ENCODE assay signal across 12 cellular contexts in the genomic region with DNA sequence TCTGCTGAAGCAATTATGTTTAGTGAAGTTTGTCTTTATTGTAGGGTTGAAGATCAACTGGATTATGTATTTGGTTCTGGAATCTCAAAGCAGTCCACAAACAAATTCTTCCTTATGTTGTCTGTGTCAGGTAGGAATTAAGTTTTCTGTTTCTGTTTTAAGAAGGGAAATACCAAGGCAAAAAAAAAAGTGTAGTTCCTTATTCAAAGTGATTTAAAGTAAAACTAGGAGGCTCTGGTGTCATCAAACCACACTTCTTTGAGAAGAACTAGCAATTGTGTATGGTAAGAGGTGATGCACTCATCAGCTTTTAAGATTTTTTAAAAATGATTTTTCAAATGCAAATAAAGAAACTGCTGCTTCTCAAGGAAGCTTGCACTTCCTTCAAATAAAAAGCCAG. TPM values are rescaled to one million over a fixed set of nuclear protein-coding genes. Genes with fewer than 3 reads are reported as not detected.
A peak's percentile ranks its signal among the peaks of the same experiment; 100 is the strongest.
DNase-seq lines count a peak whose midpoint lies in the region; ATAC-seq and TF ChIP-seq lines count a peak whose summit lies in the region.
"Had no signal": no experiment of that assay in that cellular context is flagged by ENCODE, and none has a peak within 500 bp of the region (broad histone marks: within the 10 kb centered on the region; RNA-seq: fewer than 3 reads in every experiment).

No MANE protein-coding gene starts in this region.

- no peaks in the 10 kb centered on the region for H3K9me3 ChIP-seq in endocrine pancreas (ENCODE audit: control insufficient read depth, low read length)
- H3K9me3 ChIP-seq: neutrophil had no signal

- H3K4me1 ChIP-seq in endocrine pancreas (ENCODE audit: control insufficient read depth, insufficient read depth, low read length): peaks cover 14% of the 10 kb centered on the region

- no peak for TF ChIP-seq POLR2A in NB4 (IDR thresholded peaks at IDR 0.05; ENCODE audit: extremely low read depth, insufficient read length)

- H3K9ac ChIP-seq in endocrine pancreas (ENCODE audit: control insufficient read depth, insufficient read depth, low read length): no peak overlapping the region

- no peaks in the 10 kb centered on the region for H3K9me3 Mint-ChIP-seq in activated CD8-positive, alpha-beta memory T cell treated with anti-CD3 and anti-CD28 coated beads, Interleukin-2, amount 10 ng/mL, durations not matched to agents 7 days and 5 days (ENCODE audit: low read depth)
- H3K9me3 Mint-ChIP-seq in stimulated activated effector memory CD8-positive, alpha-beta T cell treated with anti-CD3 and anti-CD28 coated beads, Interleukin-12 subunit alpha, Interleukin-12 subunit beta, amount 100 ng/mL, for 72 hours: no peaks in the 10 kb centered on the region

- H3K27me3 ChIP-seq in endocrine pancreas (ENCODE audit: control insufficient read depth, insufficient read depth, low read length): no peaks in the 10 kb centered on the region
- H3K27me3 ChIP-seq: foreskin keratinocyte had no signal

- peaks cover 16% of the 10 kb centered on the region for H3K36me3 Mint-ChIP-seq in activated CD8-positive, alpha-beta memory T cell treated with anti-CD3 and anti-CD28 coated beads, Interleukin-2, amount 10 ng/mL, durations not matched to agents 7 days and 5 days
- peaks cover 14% of the 10 kb centered on the region for H3K36me3 Mint-ChIP-seq in stimulated activated effector memory CD8-positive, alpha-beta T cell treated with anti-CD3 and anti-CD28 coated beads, Interleukin-12 subunit alpha, Interleukin-12 subunit beta, amount 100 ng/mL, for 72 hours

- no peaks in the 10 kb centered on the region for H3K36me3 ChIP-seq in endocrine pancreas (ENCODE audit: control insufficient read depth, insufficient read depth, low read length)
- H3K36me3 ChIP-seq: neutrophil had no signal

- H3K4me3 Mint-ChIP-seq in activated CD8-positive, alpha-beta memory T cell treated with anti-CD3 and anti-CD28 coated beads, Interleukin-2, amount 10 ng/mL, durations not matched to agents 7 days and 5 days: peak overlapping the region; percentile 64
- H3K4me3 Mint-ChIP-seq in stimulated activated effector memory CD8-positive, alpha-beta T cell treated with anti-CD3 and anti-CD28 coated beads, Interleukin-12 subunit alpha, Interleukin-12 subunit beta, amount 100 ng/mL, for 72 hours: peak overlapping the region; percentile 87

- no peaks in the 10 kb centered on the region for H3K27me3 Mint-ChIP-seq in activated CD8-positive, alpha-beta memory T cell treated with anti-CD3 and anti-CD28 coated beads, Interleukin-2, amount 10 ng/mL, durations not matched to agents 7 days and 5 days

- TF ChIP-seq CTCF in NB4 (IDR thresholded peaks at IDR 0.05; ENCODE audit: low read depth, low read length): no peak

- H3K4me1 Mint-ChIP-seq in activated CD8-positive, alpha-beta memory T cell treated with anti-CD3 and anti-CD28 coated beads, Interleukin-2, amount 10 ng/mL, durations not matched to agents 7 days and 5 days: peaks cover 21% of the 10 kb centered on the region
- peaks cover 23% of the 10 kb centered on the region for H3K4me1 Mint-ChIP-seq in stimulated activated effector memory CD8-positive, alpha-beta T cell treated with anti-CD3 and anti-CD28 coated beads, Interleukin-12 subunit alpha, Interleukin-12 subunit beta, amount 100 ng/mL, for 72 hours

- ATAC-seq in activated CD8-positive, alpha-beta memory T cell treated with anti-CD3 and anti-CD28 coated beads, Interleukin-2, amount 10 ng/mL, durations not matched to agents 7 days and 5 days: no peak
- no peak for ATAC-seq in stimulated activated effector memory CD8-positive, alpha-beta T cell treated with anti-CD3 and anti-CD28 coated beads, Interleukin-12 subunit alpha, Interleukin-12 subunit beta, amount 100 ng/mL, for 72 hours
- no peak for ATAC-seq in HG02759 (IDR thresholded peaks at IDR 0.05; ENCODE audit: unreplicated experiment)
- ATAC-seq: foreskin keratinocyte had no signal

- DNase-seq in activated CD8-positive, alpha-beta memory T cell treated with anti-CD3 and anti-CD28 coated beads, Interleukin-2, amount 10 ng/mL, durations not matched to agents 7 days and 5 days: no peak
- no peak for DNase-seq in activated CD8-positive, alpha-beta memory T cell treated with anti-CD3 and anti-CD28 coated beads, Interleukin-2, amount 50 U/mL, for 48 hours
- peak; percentile 21 for DNase-seq in NB4 (ENCODE audit: low read depth)
- DNase-seq in stimulated activated effector memory CD8-positive, alpha-beta T cell treated with anti-CD3 and anti-CD28 coated beads, Interleukin-12 subunit alpha, Interleukin-12 subunit beta, amount 100 ng/mL, for 72 hours (ENCODE audit: low spot score in 2 of 2): no peak
- no peak for DNase-seq in SKM-1 (lab: John Stamatoyannopoulos, UW; ENCODE audit: unreplicated experiment)
- no peak for DNase-seq in DMS153 (lab: John Stamatoyannopoulos, UW)
- DNase-seq: NCI-H1105, SW 1271 had no signal

- H3K4me3 ChIP-seq in NB4 (ENCODE audit: low read depth, low read length) (peak overlapping the region; percentile 90), endocrine pancreas (ENCODE audit: control insufficient read depth, insufficient read depth, low read length) (peak overlapping the region; percentile 89)

- CTCF ChIA-PET in activated CD8-positive, alpha-beta memory T cell treated with anti-CD3 and anti-CD28 coated beads, Interleukin-2, amount 10 ng/mL, durations not matched to agents 7 days and 5 days (lab: Charles Lee): interaction anchor here (1.3 kb wide), 1 partner anchor 253 kb away, joined by 3 read pairs; no protein-coding TSS in a partner anchor

- H3K27ac Mint-ChIP-seq in activated CD8-positive, alpha-beta memory T cell treated with anti-CD3 and anti-CD28 coated beads, Interleukin-2, amount 10 ng/mL, durations not matched to agents 7 days and 5 days: peak overlapping the region; percentile 73
- no peak overlapping the region for H3K27ac Mint-ChIP-seq in stimulated activated effector memory CD8-positive, alpha-beta T cell treated with anti-CD3 and anti-CD28 coated beads, Interleukin-12 subunit alpha, Interleukin-12 subunit beta, amount 100 ng/mL, for 72 hours

RNA-seq across cellular contexts. Expression of gene FAM135A, which starts 1.9 kb away (rescaled TPM):
- total RNA-seq in activated CD8-positive, alpha-beta memory T cell treated with anti-CD3 and anti-CD28 coated beads, Interleukin-2, amount 10 ng/mL, durations not matched to agents 7 days and 5 days: 10 to 100 TPM in 1 of 2 experiments, 1 to 10 TPM in 1; 9.7 to 10.2 TPM
